In the genomic region with DNA sequence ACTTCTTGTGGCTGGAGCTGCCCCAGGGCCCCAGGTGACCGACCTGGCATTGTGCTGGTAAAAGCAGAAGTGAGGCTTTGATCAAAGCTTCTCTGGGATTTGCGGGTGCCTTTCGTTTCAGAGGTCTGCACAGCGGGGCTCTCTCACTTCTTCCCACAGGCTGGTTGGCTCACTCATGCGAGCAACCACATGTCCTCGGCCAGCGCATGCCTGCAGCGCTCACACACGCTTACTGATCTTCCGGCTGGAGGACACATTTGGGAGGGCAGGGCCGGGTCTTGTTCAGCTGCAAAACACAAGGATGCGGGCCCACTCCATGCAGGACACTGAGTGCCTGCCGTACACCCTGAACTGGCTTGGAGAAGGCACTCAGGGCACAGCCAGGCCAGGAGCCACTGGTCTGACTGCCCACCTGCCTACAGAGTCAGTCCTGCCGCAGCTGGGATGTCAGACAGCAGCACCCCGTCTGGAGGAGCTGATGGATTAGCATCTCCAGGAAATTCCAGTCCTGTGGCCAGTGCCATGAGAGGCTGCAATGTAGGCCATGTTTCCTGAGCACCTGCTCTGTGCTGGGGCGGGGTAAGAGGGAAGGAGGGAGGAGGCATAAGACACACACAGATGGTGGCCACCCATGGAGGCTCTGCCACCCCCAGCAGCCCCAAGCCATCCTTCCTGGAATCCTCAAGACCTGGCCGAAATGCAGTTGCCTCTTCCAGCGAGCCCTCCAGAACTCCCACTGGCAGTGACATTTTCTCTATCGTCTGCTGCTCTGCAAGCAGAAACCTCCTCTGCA, we compare ENCODE assay signal across 13 cellular contexts.
DNase-seq lines count a peak whose midpoint lies in the region; ATAC-seq and TF ChIP-seq lines count a peak whose summit lies in the region.
"Had no signal": no experiment of that assay in that cellular context is flagged by ENCODE, and none has a peak within 500 bp of the region (broad histone marks: within the 10 kb centered on the region; RNA-seq: fewer than 3 reads in every experiment).

No MANE protein-coding gene starts in this region.

- H3K27ac Mint-ChIP-seq in memory B cell, result no peak overlapping the region
- H3K27ac Mint-ChIP-seq: activated T-helper 17 cell treated with anti-CD3 and anti-CD28 coated beads, Interleukin-2, amount 50 U/mL, for 72 hours; H9 had no signal

- peak; percentile 15 for DNase-seq in M059J (ENCODE audit: low read depth)
- DNase-seq in memory B cell (ENCODE audit: low spot score in 2 of 2), result peak; percentile 10 to 16
- DNase-seq in NCI-H187 (lab: John Stamatoyannopoulos, UW), result no peak
- DNase-seq in NCI-H774 (lab: John Stamatoyannopoulos, UW), result no peak
- no peak for DNase-seq in iPS-NIHi11 (ENCODE audit: low spot score)
- no peak for DNase-seq in HEK293T (ENCODE audit: extremely low spot score)
- DNase-seq: foreskin fibroblast, H9, NCI-H510A treated with DMSO at 0.1 percent for 48 hours, T1000 had no signal

- peak overlapping the region; percentile 3 for H3K4me3 Mint-ChIP-seq in memory B cell
- H3K4me3 Mint-ChIP-seq: activated T-helper 17 cell treated with anti-CD3 and anti-CD28 coated beads, Interleukin-2, amount 50 U/mL, for 72 hours; H9 had no signal

- ATAC-seq in GM18511 (IDR thresholded peaks at IDR 0.05; ENCODE audit: unreplicated experiment), result peak; percentile 97
- peak; percentile 65 for ATAC-seq in GM21529 (IDR thresholded peaks at IDR 0.05; ENCODE audit: unreplicated experiment)
- ATAC-seq in memory B cell (ENCODE audit: low read depth), result peak; percentile 92
- ATAC-seq: activated T-helper 17 cell treated with anti-CD3 and anti-CD28 coated beads, Interleukin-2, amount 50 U/mL, for 72 hours had no signal

- POLR2A ChIA-PET in HEK293T (lab: Yijun Ruan, JAX), result no interaction called here

- CTCF ChIA-PET in HEK293T (lab: Yijun Ruan, JAX), result no interaction called here

- no peaks in the 10 kb centered on the region for H3K36me3 Mint-ChIP-seq in memory B cell

- H3K4me1 Mint-ChIP-seq in memory B cell, result peaks cover 2% of the 10 kb centered on the region
- H3K4me1 Mint-ChIP-seq: activated T-helper 17 cell treated with anti-CD3 and anti-CD28 coated beads, Interleukin-2, amount 50 U/mL, for 72 hours had no signal

- peaks cover 8% of the 10 kb centered on the region for H3K27me3 Mint-ChIP-seq in memory B cell
- H3K27me3 Mint-ChIP-seq: activated T-helper 17 cell treated with anti-CD3 and anti-CD28 coated beads, Interleukin-2, amount 50 U/mL, for 72 hours had no signal

- H3K9me3 Mint-ChIP-seq in memory B cell, result no peaks in the 10 kb centered on the region
- H3K9me3 Mint-ChIP-seq: activated T-helper 17 cell treated with anti-CD3 and anti-CD28 coated beads, Interleukin-2, amount 50 U/mL, for 72 hours; H9 had no signal

TF ChIP-seq in HEK293T, 16 proteins besides CTCF, POLR2A, EP300 and RAD21:
- TF ChIP-seq ZNF384 (IDR thresholded peaks at IDR 0.05) (no peak), TARDBP (IDR thresholded peaks at IDR 0.05) (no peak), SUZ12 (IDR thresholded peaks at IDR 0.05) (no peak), ELF4 (IDR thresholded peaks at IDR 0.05) (no peak), FOXK2 (IDR thresholded peaks at IDR 0.05) (no peak), FOXM1 (IDR thresholded peaks at IDR 0.05; ENCODE audit: borderline replicate concordance) (no peak), CTBP1 (IDR thresholded peaks at IDR 0.05; ENCODE audit: borderline replicate concordance) (no peak), SP1 (IDR thresholded peaks at IDR 0.05) (no peak), ARNT (IDR thresholded peaks at IDR 0.05) (no peak), HDGF (IDR thresholded peaks at IDR 0.05; ENCODE audit: borderline replicate concordance) (no peak), L3MBTL2 (conservative IDR thresholded peaks at IDR 0.05) (no peak), NFRKB (IDR thresholded peaks at IDR 0.05) (no peak)
- TF ChIP-seq, protein P1, sequence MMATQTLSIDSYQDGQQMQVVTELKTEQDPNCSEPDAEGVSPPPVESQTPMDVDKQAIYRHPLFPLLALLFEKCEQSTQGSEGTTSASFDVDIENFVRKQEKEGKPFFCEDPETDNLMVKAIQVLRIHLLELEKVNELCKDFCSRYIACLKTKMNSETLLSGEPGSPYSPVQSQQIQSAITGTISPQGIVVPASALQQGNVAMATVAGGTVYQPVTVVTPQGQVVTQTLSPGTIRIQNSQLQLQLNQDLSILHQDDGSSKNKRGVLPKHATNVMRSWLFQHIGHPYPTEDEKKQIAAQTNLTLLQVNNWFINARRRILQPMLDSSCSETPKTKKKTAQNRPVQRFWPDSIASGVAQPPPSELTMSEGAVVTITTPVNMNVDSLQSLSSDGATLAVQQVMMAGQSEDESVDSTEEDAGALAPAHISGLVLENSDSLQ (IDR thresholded peaks at IDR 0.05), result no peak
TF ChIP-seq in HEK293T: peak in this region for 0.

Comparison
In these comparisons a context has a peak if more than half of its experiments do, and no peak if none do; other contexts are left out.
1. DNase-seq: peak in M059J (single experiment) and memory B cell (2 of 2); none in NCI-H187 (0 of 2), NCI-H774 (single experiment), iPS-NIHi11 (single experiment) and HEK293T (single experiment).
2. Peak in every context shown above with its lines, with median percentiles within 50 percentile points of each other: ATAC-seq.